In genomic region chr7:125833839-125834238, GRCh38 we compare ENCODE assay signal across 27 cellular contexts.
DNase-seq lines count a peak whose midpoint lies in the region; FAIRE-seq and TF ChIP-seq lines count a peak whose summit lies in the region.
"Had no signal": no experiment of that assay in that cellular context is flagged by ENCODE, and none has a peak within 500 bp of the region (broad histone marks: within the 10 kb centered on the region; RNA-seq: fewer than 3 reads in every experiment).

No MANE protein-coding gene starts in this region.

- POLR2A ChIA-PET in PC-9 (lab: Charles Lee; ENCODE audit: unreplicated experiment): no interaction called here

- no peaks in the 10 kb centered on the region for H3K36me3 Mint-ChIP-seq in neural progenitor cell
- H3K36me3 Mint-ChIP-seq in activated naive CD4-positive, alpha-beta T cell treated with anti-CD3 and anti-CD28 coated beads, Interleukin-2, amount 10 ng/mL, durations not matched to agents 7 days and 5 days: no peaks in the 10 kb centered on the region
- H3K36me3 Mint-ChIP-seq: CD14-positive monocyte; CD4-positive, alpha-beta memory T cell; CD4-positive, CD25-positive, alpha-beta regulatory T cell; CD8-positive, alpha-beta memory T cell had no signal

- H2AFZ ChIP-seq in PC-9 (peak overlapping the region; percentile 17; the same call in 1 of the 2 replicates), SU-DHL-6 (ENCODE audit: low read depth, low read length, severe bottlenecking) (peak overlapping the region; percentile 23), neural progenitor cell (replicated peaks) (peak overlapping the region; percentile 26)

- H3K4me1 Mint-ChIP-seq in neural progenitor cell: no peaks in the 10 kb centered on the region
- no peaks in the 10 kb centered on the region for H3K4me1 Mint-ChIP-seq in activated naive CD4-positive, alpha-beta T cell treated with anti-CD3 and anti-CD28 coated beads, Interleukin-2, amount 10 ng/mL, durations not matched to agents 7 days and 5 days
- H3K4me1 Mint-ChIP-seq: CD14-positive monocyte; CD4-positive, alpha-beta memory T cell; CD4-positive, CD25-positive, alpha-beta regulatory T cell; CD8-positive, alpha-beta memory T cell had no signal

- H3K9ac ChIP-seq in SU-DHL-6 (ENCODE audit: low read length) (no peak overlapping the region), neural progenitor cell (no peak overlapping the region)
- H3K9ac ChIP-seq: BLaER1 had no signal

- FAIRE-seq in GM12892 (lab: Jason Lieb, UNC): no peak
- FAIRE-seq: A204.1, GM12891, GM18507 had no signal

- H3K27ac Mint-ChIP-seq in neural progenitor cell: no peak overlapping the region
- H3K27ac Mint-ChIP-seq in activated naive CD4-positive, alpha-beta T cell treated with anti-CD3 and anti-CD28 coated beads, Interleukin-2, amount 10 ng/mL, durations not matched to agents 7 days and 5 days: no peak overlapping the region
- H3K27ac Mint-ChIP-seq: CD14-positive monocyte; CD4-positive, alpha-beta memory T cell; CD4-positive, CD25-positive, alpha-beta regulatory T cell; CD8-positive, alpha-beta memory T cell had no signal

- H3K9me3 Mint-ChIP-seq in neural progenitor cell: peaks cover 8% of the 10 kb centered on the region
- H3K9me3 Mint-ChIP-seq in activated naive CD4-positive, alpha-beta T cell treated with anti-CD3 and anti-CD28 coated beads, Interleukin-2, amount 10 ng/mL, durations not matched to agents 7 days and 5 days: peaks cover 25% of the 10 kb centered on the region

- no peak overlapping the region for H3K4me2 ChIP-seq in PC-9
- no peak overlapping the region for H3K4me2 ChIP-seq in SU-DHL-6 (ENCODE audit: low read depth, low read length, poor library complexity, severe bottlenecking)
- no peak overlapping the region for H3K4me2 ChIP-seq in neural progenitor cell
- H3K4me2 ChIP-seq: BLaER1 had no signal

- no peak overlapping the region for H3K27ac ChIP-seq in PC-9
- no peak overlapping the region for H3K27ac ChIP-seq in SU-DHL-6 (ENCODE audit: low read depth, low read length)
- H3K27ac ChIP-seq in neural progenitor cell: no peak overlapping the region
- H3K27ac ChIP-seq: BLaER1 had no signal

- H3K27me3 ChIP-seq in PC-9 (ENCODE audit: insufficient read depth, low read depth): no peaks in the 10 kb centered on the region
- H3K27me3 ChIP-seq in SU-DHL-6 (ENCODE audit: low read length): no peaks in the 10 kb centered on the region
- H3K27me3 ChIP-seq in neural progenitor cell: no peaks in the 10 kb centered on the region
- H3K27me3 ChIP-seq: BE2C, BLaER1 had no signal

- H3K9me3 ChIP-seq in PC-9 (ENCODE audit: insufficient read depth, low read depth) (no peaks in the 10 kb centered on the region), SU-DHL-6 (ENCODE audit: insufficient read depth, low read length) (peaks cover 3% of the 10 kb centered on the region; the same call in 1 of the 2 replicates), neural progenitor cell (ENCODE audit: low read depth) (no peaks in the 10 kb centered on the region)
- H3K9me3 ChIP-seq: BE2C had no signal

- intact Hi-C loops in PC-9 (cut with micrococcal nuclease; ENCODE audit: unreplicated experiment): no loop called here

- H3K4me1 ChIP-seq in PC-9 (replicated peaks; ENCODE audit: insufficient read depth) (no peaks in the 10 kb centered on the region), neural progenitor cell (no peaks in the 10 kb centered on the region)
- H3K4me1 ChIP-seq: BE2C, BLaER1 had no signal

- CTCF ChIA-PET in PC-9 (lab: Charles Lee): no interaction called here
- CTCF ChIA-PET in activated naive CD4-positive, alpha-beta T cell treated with anti-CD3 and anti-CD28 coated beads, Interleukin-2, amount 10 ng/mL, durations not matched to agents 7 days and 5 days (lab: Charles Lee): no interaction called here

- H3K4me3 ChIP-seq in PC-9 (no peak overlapping the region), SU-DHL-6 (ENCODE audit: insufficient read depth, low read length, poor library complexity, severe bottlenecking) (no peak overlapping the region), neural progenitor cell (no peak overlapping the region)
- H3K4me3 ChIP-seq: BLaER1 had no signal

- TF ChIP-seq POLR2A in GM12892 (IDR thresholded peaks at IDR 0.05; ENCODE audit: low read depth, low read length): no peak

- peak; percentile 31 for DNase-seq in NCI-H69 (lab: John Stamatoyannopoulos, UW)
- no peak for DNase-seq in PC-9
- DNase-seq in neural progenitor cell (ENCODE audit: low spot score): no peak
- DNase-seq in central memory CD4-positive, alpha-beta T cell: no peak
- DNase-seq in GM12892 (ENCODE audit: insufficient read length): no peak
- no peak for DNase-seq in activated naive CD4-positive, alpha-beta T cell treated with anti-CD3 and anti-CD28 coated beads, Interleukin-2, amount 10 ng/mL, durations not matched to agents 7 days and 5 days
- DNase-seq in NCI-H1092 (lab: John Stamatoyannopoulos, UW): no peak
- DNase-seq: 8988T; ACHN; BE2C; C1 segment of cervical spinal cord; CD4-positive, alpha-beta memory T cell; CD4-positive, CD25-positive, alpha-beta regulatory T cell; CD8-positive, alpha-beta memory T cell; DMS 273 treated with DMSO at 0.1 percent for 48 hours; DMS153; DMS53; DMS79; DND-41; EL; GDM1 had no signal

- H3K4me3 Mint-ChIP-seq in neural progenitor cell: no peak overlapping the region
- H3K4me3 Mint-ChIP-seq in activated naive CD4-positive, alpha-beta T cell treated with anti-CD3 and anti-CD28 coated beads, Interleukin-2, amount 10 ng/mL, durations not matched to agents 7 days and 5 days: no peak overlapping the region
- H3K4me3 Mint-ChIP-seq: CD14-positive monocyte; CD4-positive, alpha-beta memory T cell; CD4-positive, CD25-positive, alpha-beta regulatory T cell; CD8-positive, alpha-beta memory T cell had no signal

- H3K79me2 ChIP-seq in PC-9 (ENCODE audit: low read depth): no peaks in the 10 kb centered on the region
- no peaks in the 10 kb centered on the region for H3K79me2 ChIP-seq in SU-DHL-6 (ENCODE audit: insufficient read depth, low read length)
- H3K79me2 ChIP-seq in neural progenitor cell (ENCODE audit: low read depth): no peaks in the 10 kb centered on the region

- no peaks in the 10 kb centered on the region for H3K36me3 ChIP-seq in PC-9 (ENCODE audit: low read depth)
- no peaks in the 10 kb centered on the region for H3K36me3 ChIP-seq in SU-DHL-6 (ENCODE audit: low read length)
- no peaks in the 10 kb centered on the region for H3K36me3 ChIP-seq in neural progenitor cell
- H3K36me3 ChIP-seq: BE2C, BLaER1 had no signal

- H3K27me3 Mint-ChIP-seq in neural progenitor cell (ENCODE audit: insufficient read depth, low read depth): no peaks in the 10 kb centered on the region
- no peaks in the 10 kb centered on the region for H3K27me3 Mint-ChIP-seq in activated naive CD4-positive, alpha-beta T cell treated with anti-CD3 and anti-CD28 coated beads, Interleukin-2, amount 10 ng/mL, durations not matched to agents 7 days and 5 days
- H3K27me3 Mint-ChIP-seq: CD4-positive, alpha-beta memory T cell; CD4-positive, CD25-positive, alpha-beta regulatory T cell; CD8-positive, alpha-beta memory T cell had no signal

- no peaks in the 10 kb centered on the region for H3K9me2 ChIP-seq in PC-9 (ENCODE audit: insufficient read depth)
- no peaks in the 10 kb centered on the region for H3K9me2 ChIP-seq in SU-DHL-6 (replicated peaks; ENCODE audit: insufficient read depth, low read length)

- no TSS peak for BruUV-seq in PC-9 (replicated peaks; lab: Mats Ljungman, UMichigan)

- no peak for TF ChIP-seq CTCF in PC-9 (conservative IDR thresholded peaks at IDR 0.05)
- no peak for TF ChIP-seq CTCF in SU-DHL-6 (IDR thresholded peaks at IDR 0.05; ENCODE audit: insufficient read depth, low read length, poor library complexity, severe bottlenecking)
- no peak for TF ChIP-seq CTCF in neural progenitor cell (IDR thresholded peaks at IDR 0.05)

- H4K20me1 ChIP-seq in PC-9 (ENCODE audit: insufficient read depth) (no peaks in the 10 kb centered on the region), SU-DHL-6 (ENCODE audit: low read depth, low read length) (no peaks in the 10 kb centered on the region), neural progenitor cell (ENCODE audit: low read depth) (no peaks in the 10 kb centered on the region)
- H4K20me1 ChIP-seq: BLaER1 had no signal

- H3F3A ChIP-seq in PC-9 (ENCODE audit: insufficient read depth, low read depth) (no peaks in the 10 kb centered on the region), SU-DHL-6 (ENCODE audit: insufficient read depth) (no peaks in the 10 kb centered on the region), neural progenitor cell (ENCODE audit: low read depth) (no peaks in the 10 kb centered on the region)
